In the genomic region with DNA sequence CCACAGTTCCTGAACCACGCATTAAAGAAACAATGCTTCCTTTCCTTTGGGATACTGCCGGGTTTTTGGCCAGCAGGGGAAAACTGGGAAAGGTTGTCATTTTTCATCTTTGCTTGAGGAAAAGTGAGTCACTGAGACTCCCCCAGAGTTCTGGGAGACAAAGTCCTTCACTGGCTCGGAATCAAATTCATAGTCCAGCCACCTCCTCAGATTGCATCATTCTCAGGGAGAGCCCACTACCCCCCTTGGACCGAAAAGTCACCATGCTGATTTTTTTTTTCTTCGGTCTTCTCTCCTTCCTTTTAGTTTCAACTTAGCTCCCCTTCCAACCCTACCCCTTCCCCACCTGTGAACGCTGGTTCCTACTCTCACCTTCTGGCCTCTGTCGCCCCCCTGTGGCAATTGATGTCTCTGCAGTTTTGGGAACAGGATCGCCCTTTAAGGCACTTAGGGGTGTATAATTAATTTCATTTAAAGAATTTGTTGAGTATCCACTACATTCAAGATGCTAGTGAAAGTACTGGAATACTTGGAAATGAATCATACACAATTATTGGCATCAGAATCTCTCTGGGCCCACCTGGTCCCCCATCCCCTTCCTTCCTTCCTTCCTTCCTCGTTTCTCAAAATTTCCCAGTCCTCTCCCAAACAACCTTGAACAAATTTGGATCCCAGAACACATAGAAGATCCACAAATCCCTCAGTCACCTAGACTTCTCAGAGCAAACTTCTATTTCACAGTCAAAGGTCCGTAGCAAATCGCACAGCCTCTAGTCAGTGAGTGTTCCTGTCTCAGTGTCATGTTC, we compare ENCODE assay signal across 8 cellular contexts.
DNase-seq lines count a peak whose midpoint lies in the region; ATAC-seq and TF ChIP-seq lines count a peak whose summit lies in the region.

No MANE protein-coding gene starts in this region.

- peaks cover 27% of the 10 kb centered on the region for H3K27me3 ChIP-seq in MM.1S (replicated peaks; ENCODE audit: insufficient read depth, low read length)

- H3K4me1 Mint-ChIP-seq in nephron progenitor cell, result peaks cover 55% of the 10 kb centered on the region

- H3K9me2 ChIP-seq in MM.1S (replicated peaks; ENCODE audit: insufficient read depth, low read length), result no peaks in the 10 kb centered on the region

- no peak overlapping the region for H3K27ac ChIP-seq in MM.1S (ENCODE audit: low read length)

- H3K9ac ChIP-seq in MM.1S (ENCODE audit: low read length), result no peak overlapping the region

- H3K9me3 ChIP-seq in MM.1S (replicated peaks; ENCODE audit: insufficient read depth, low read length), result no peaks in the 10 kb centered on the region

- ATAC-seq in HG03469 (IDR thresholded peaks at IDR 0.05; ENCODE audit: unreplicated experiment) (no peak), HG03196 (IDR thresholded peaks at IDR 0.05; ENCODE audit: unreplicated experiment) (no peak)

- no peaks in the 10 kb centered on the region for H3K9me3 Mint-ChIP-seq in nephron progenitor cell

- no peaks in the 10 kb centered on the region for H4K20me1 ChIP-seq in MM.1S (ENCODE audit: insufficient read depth, low read length)

- H3K27ac Mint-ChIP-seq in nephron progenitor cell, result no peak overlapping the region

- H3K36me3 ChIP-seq in MM.1S (replicated peaks; ENCODE audit: insufficient read depth, low read length), result no peaks in the 10 kb centered on the region

- H3F3A ChIP-seq in MM.1S (ENCODE audit: insufficient read depth, low read length), result no peaks in the 10 kb centered on the region

- no peak overlapping the region for H2AFZ ChIP-seq in MM.1S (ENCODE audit: low read length)

- no peaks in the 10 kb centered on the region for H3K79me2 ChIP-seq in MM.1S (ENCODE audit: low read length)

- no peaks in the 10 kb centered on the region for H3K36me3 Mint-ChIP-seq in nephron progenitor cell (ENCODE audit: low read depth)

- peak; percentile 25 for DNase-seq in NCI-H2196 (lab: John Stamatoyannopoulos, UW; ENCODE audit: unreplicated experiment)
- DNase-seq in NCI-H2196 treated with DMSO at 0.1 percent for 48 hours (lab: John Stamatoyannopoulos, UW; ENCODE audit: unreplicated experiment), result no peak
- DNase-seq in MM.1S, result peak; percentile 61
- peak; percentile 14 for DNase-seq in activated CD4-positive, CD25-positive, alpha-beta regulatory T cell treated with anti-CD3 and anti-CD28 coated beads, Interleukin-2, amount 50 U/mL, for 16 hours (ENCODE audit: low read depth, low spot score)
- peak; percentile 33 for DNase-seq in effector CD8-positive, alpha-beta T cell (lab: John Stamatoyannopoulos, UW)
- DNase-seq in nephron progenitor cell, result peak; percentile 68

- H3K4me2 ChIP-seq in MM.1S (ENCODE audit: low read depth, low read length), result no peak overlapping the region; the same call in 1 of the 2 replicates

- peaks cover 79% of the 10 kb centered on the region for H3K27me3 Mint-ChIP-seq in nephron progenitor cell (ENCODE audit: low read depth, poor library complexity)

- TF ChIP-seq CTCF in MM.1S (IDR thresholded peaks at IDR 0.05; ENCODE audit: low read length) (peak; percentile 99), nephron progenitor cell (IDR thresholded peaks at IDR 0.05) (peak; percentile 94)

- no peaks in the 10 kb centered on the region for H3K4me1 ChIP-seq in MM.1S (ENCODE audit: low read length)

- peak overlapping the region; percentile 33 for H3K4me3 Mint-ChIP-seq in nephron progenitor cell

- H3K4me3 ChIP-seq in MM.1S (ENCODE audit: low read length), result no peak overlapping the region
